ENCODE assay signal across 1 cellular context in the genomic region with DNA sequence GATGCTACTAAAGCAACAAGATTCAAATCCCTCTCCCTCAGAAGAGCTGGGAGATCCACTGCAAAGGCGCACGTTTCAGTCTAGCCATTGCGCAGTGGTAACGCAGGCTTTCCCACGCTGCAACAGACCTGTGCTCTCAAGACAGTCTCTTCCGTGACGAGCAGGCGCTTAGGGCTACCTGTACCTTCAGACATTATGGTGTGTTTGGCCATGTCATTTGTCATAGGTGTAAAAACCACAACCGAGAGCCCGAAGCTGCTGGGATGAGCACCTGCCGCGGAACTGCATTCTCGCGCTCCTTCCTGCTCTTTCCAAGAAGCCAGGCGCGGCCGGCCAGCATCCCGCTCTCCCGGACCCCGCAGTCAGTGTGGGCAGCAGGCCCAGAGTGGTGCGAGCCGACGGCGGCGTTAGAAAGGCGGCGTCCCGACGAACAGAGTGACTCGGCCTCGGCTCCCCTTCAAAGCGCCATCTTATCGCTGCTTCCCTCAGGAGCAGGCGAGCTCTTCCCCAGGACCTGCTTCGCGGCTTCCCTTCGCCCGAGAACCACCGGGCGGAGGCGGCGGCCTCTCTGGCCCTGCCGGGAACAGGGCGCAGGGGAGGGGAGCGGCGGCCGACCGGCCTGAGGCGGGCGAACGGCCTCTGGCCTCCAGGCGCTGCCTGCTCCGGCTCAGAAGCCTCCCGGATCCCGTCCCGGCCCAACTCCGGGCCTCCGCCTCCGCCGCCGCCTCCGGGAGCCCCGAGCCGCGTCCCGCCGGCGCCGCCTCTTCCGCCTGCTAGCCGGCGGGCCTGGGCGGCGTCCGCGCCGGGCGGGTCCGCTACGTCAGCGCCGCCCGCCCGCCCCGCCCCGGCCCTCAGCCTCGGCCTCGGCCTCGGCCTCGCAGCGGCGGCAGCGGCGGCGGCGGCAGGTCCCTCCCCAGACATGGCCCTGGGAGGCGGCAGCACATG.
TF ChIP-seq lines count a peak whose summit lies in the region.

A gene with protein sequence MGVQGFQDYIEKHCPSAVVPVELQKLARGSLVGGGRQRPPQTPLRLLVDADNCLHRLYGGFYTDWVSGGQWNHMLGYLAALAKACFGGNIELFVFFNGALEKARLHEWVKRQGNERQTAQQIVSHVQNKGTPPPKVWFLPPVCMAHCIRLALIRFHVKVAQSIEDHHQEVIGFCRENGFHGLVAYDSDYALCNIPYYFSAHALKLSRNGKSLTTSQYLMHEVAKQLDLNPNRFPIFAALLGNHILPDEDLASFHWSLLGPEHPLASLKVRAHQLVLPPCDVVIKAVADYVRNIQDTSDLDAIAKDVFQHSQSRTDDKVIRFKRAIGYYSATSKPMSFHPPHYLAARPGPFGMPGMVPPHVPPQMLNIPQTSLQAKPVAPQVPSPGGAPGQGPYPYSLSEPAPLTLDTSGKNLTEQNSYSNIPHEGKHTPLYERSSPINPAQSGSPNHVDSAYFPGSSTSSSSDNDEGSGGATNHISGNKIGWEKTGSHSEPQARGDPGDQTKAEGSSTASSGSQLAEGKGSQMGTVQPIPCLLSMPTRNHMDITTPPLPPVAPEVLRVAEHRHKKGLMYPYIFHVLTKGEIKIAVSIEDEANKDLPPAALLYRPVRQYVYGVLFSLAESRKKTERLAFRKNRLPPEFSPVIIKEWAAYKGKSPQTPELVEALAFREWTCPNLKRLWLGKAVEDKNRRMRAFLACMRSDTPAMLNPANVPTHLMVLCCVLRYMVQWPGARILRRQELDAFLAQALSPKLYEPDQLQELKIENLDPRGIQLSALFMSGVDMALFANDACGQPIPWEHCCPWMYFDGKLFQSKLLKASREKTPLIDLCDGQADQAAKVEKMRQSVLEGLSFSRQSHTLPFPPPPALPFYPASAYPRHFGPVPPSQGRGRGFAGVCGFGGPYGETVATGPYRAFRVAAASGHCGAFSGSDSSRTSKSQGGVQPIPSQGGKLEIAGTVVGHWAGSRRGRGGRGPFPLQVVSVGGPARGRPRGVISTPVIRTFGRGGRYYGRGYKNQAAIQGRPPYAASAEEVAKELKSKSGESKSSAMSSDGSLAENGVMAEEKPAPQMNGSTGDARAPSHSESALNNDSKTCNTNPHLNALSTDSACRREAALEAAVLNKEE (plus strand): TSS at position 869 of the 945 bp plus-strand sequence. CDS start 231 bp downstream, outside the sequence.

TF ChIP-seq in K562, 482 proteins besides CTCF, POLR2A, EP300 and RAD21 (continued from another document):
- TF ChIP-seq MXD1 (CRISPR knock-in tag; IDR thresholded peaks at IDR 0.05; ENCODE audit: borderline replicate concordance, poor library complexity, severe bottlenecking) (no peak), CEBPB (tag; IDR thresholded peaks at IDR 0.05) (no peak; the same call in 1 of the 2 replicates), PTBP1 (IDR thresholded peaks at IDR 0.05; ENCODE audit: low read depth, low read length) (0 out of 2 replicates have a peak, but pooled peaks have one; percentile 33)
